ENCODE assay signal across 8 cellular contexts in genomic region chr7:106768324-106768751, GRCh38.
DNase-seq lines count a peak whose midpoint lies in the region; ATAC-seq and TF ChIP-seq lines count a peak whose summit lies in the region.

No MANE protein-coding gene starts in this region.

- no peaks in the 10 kb centered on the region for H3K9me3 ChIP-seq in tibial nerve

- no peaks in the 10 kb centered on the region for H3K36me3 ChIP-seq in tibial nerve

- no peak for TF ChIP-seq POLR2A in tibial nerve (IDR thresholded peaks at IDR 0.05)

- no peak overlapping the region for H3K27ac ChIP-seq in tibial nerve

- no peaks in the 10 kb centered on the region for H3K36me3 Mint-ChIP-seq in activated naive CD4-positive, alpha-beta T cell treated with anti-CD3 and anti-CD28 coated beads for 36 hours (ENCODE audit: low read depth)
- no peaks in the 10 kb centered on the region for H3K36me3 Mint-ChIP-seq in activated naive CD8-positive, alpha-beta T cell treated with anti-CD3 and anti-CD28 coated beads, Interleukin-2, amount 10 ng/mL, durations not matched to agents 7 days and 5 days

- 65 to 86% methylated on average over 4 of the region's 4 CpGs for WGBS in tibial nerve, 2 donors

- H3K4me1 ChIP-seq in tibial nerve, result peaks cover 0 to 7% (median 2%) of the 10 kb centered on the region in 4 donors

- CTCF ChIA-PET in activated naive CD4-positive, alpha-beta T cell treated with anti-CD3 and anti-CD28 coated beads for 36 hours (lab: Charles Lee), result interaction anchor here (0.6 to 4.6 kb wide), 6 partner anchors 12 to 975 kb away, joined by 3 to 23 read pairs (median 3); partner anchors contain the start of gene CCDC71L

- peaks cover 48% of the 10 kb centered on the region for H3K4me1 Mint-ChIP-seq in activated naive CD4-positive, alpha-beta T cell treated with anti-CD3 and anti-CD28 coated beads for 36 hours (ENCODE audit: low read depth)
- H3K4me1 Mint-ChIP-seq in activated naive CD8-positive, alpha-beta T cell treated with anti-CD3 and anti-CD28 coated beads, Interleukin-2, amount 10 ng/mL, durations not matched to agents 7 days and 5 days, result peaks cover 16% of the 10 kb centered on the region

- no peak for TF ChIP-seq CTCF in tibial nerve (IDR thresholded peaks at IDR 0.05)

- no peak overlapping the region for H3K27ac Mint-ChIP-seq in activated naive CD4-positive, alpha-beta T cell treated with anti-CD3 and anti-CD28 coated beads for 36 hours
- H3K27ac Mint-ChIP-seq in activated naive CD8-positive, alpha-beta T cell treated with anti-CD3 and anti-CD28 coated beads, Interleukin-2, amount 10 ng/mL, durations not matched to agents 7 days and 5 days, result peak overlapping the region; percentile 68

- TF ChIP-seq EP300 in tibial nerve (IDR thresholded peaks at IDR 0.05), result no peak

- peak; percentile 59 for ATAC-seq in HG03066 (IDR thresholded peaks at IDR 0.05; ENCODE audit: low read depth, unreplicated experiment)
- ATAC-seq in activated naive CD8-positive, alpha-beta T cell treated with anti-CD3 and anti-CD28 coated beads, Interleukin-2, amount 10 ng/mL, durations not matched to agents 7 days and 5 days (ENCODE audit: low read depth), result peak; percentile 26

- no peaks in the 10 kb centered on the region for H3K27me3 ChIP-seq in tibial nerve

- POLR2A ChIA-PET in activated naive CD8-positive, alpha-beta T cell treated with anti-CD3 and anti-CD28 coated beads, Interleukin-2, amount 10 ng/mL, durations not matched to agents 7 days and 5 days (lab: Charles Lee), result interaction anchor here (1.5 kb wide), 1 partner anchor 16 kb away, joined by 4 read pairs; no protein-coding TSS in a partner anchor

- intact Hi-C loops in activated naive CD4-positive, alpha-beta T cell treated with anti-CD3 and anti-CD28 coated beads for 36 hours (cut with micrococcal nuclease), result loop anchor here (1.0 to 5.0 kb wide), 6 partner anchors 50 to 1826 kb away; partner anchors contain the start of gene CCDC71L

- H3K4me3 ChIP-seq in tibial nerve, result peak overlapping the region in 3 of 4 donors; percentile 2 to 21 (median 19)

- DNase-seq in activated naive CD4-positive, alpha-beta T cell treated with anti-CD3 and anti-CD28 coated beads for 36 hours, result no peak
- DNase-seq in activated naive CD4-positive, alpha-beta T cell treated with Interleukin-2 at 50 U/mL for 16 hours, result no peak
- no peak for DNase-seq in activated naive CD8-positive, alpha-beta T cell treated with anti-CD3 and anti-CD28 coated beads, Interleukin-2, amount 10 ng/mL, durations not matched to agents 7 days and 5 days
- DNase-seq in tibial nerve (ENCODE audit: low spot score in 2 of 2), result no peak
- DNase-seq in T-helper 9 cell, result no peak
- DNase-seq in NOMO-1 (lab: John Stamatoyannopoulos, UW; ENCODE audit: unreplicated experiment in 2 of 2), result no peak
- DNase-seq in NCI-H2227 treated with DMSO at 0.1 percent for 48 hours (lab: John Stamatoyannopoulos, UW), result no peak

- H3K4me3 Mint-ChIP-seq in activated naive CD4-positive, alpha-beta T cell treated with anti-CD3 and anti-CD28 coated beads for 36 hours, result peak overlapping the region; percentile 13
- peak overlapping the region; percentile 75 for H3K4me3 Mint-ChIP-seq in activated naive CD8-positive, alpha-beta T cell treated with anti-CD3 and anti-CD28 coated beads, Interleukin-2, amount 10 ng/mL, durations not matched to agents 7 days and 5 days

- no peaks in the 10 kb centered on the region for H3K27me3 Mint-ChIP-seq in activated naive CD4-positive, alpha-beta T cell treated with anti-CD3 and anti-CD28 coated beads for 36 hours (ENCODE audit: low read depth)
- no peaks in the 10 kb centered on the region for H3K27me3 Mint-ChIP-seq in activated naive CD8-positive, alpha-beta T cell treated with anti-CD3 and anti-CD28 coated beads, Interleukin-2, amount 10 ng/mL, durations not matched to agents 7 days and 5 days

- no peaks in the 10 kb centered on the region for H3K9me3 Mint-ChIP-seq in activated naive CD4-positive, alpha-beta T cell treated with anti-CD3 and anti-CD28 coated beads for 36 hours
- H3K9me3 Mint-ChIP-seq in activated naive CD8-positive, alpha-beta T cell treated with anti-CD3 and anti-CD28 coated beads, Interleukin-2, amount 10 ng/mL, durations not matched to agents 7 days and 5 days, result peaks cover 3% of the 10 kb centered on the region
